ENCODE assay signal across 9 cellular contexts in the genomic region with DNA sequence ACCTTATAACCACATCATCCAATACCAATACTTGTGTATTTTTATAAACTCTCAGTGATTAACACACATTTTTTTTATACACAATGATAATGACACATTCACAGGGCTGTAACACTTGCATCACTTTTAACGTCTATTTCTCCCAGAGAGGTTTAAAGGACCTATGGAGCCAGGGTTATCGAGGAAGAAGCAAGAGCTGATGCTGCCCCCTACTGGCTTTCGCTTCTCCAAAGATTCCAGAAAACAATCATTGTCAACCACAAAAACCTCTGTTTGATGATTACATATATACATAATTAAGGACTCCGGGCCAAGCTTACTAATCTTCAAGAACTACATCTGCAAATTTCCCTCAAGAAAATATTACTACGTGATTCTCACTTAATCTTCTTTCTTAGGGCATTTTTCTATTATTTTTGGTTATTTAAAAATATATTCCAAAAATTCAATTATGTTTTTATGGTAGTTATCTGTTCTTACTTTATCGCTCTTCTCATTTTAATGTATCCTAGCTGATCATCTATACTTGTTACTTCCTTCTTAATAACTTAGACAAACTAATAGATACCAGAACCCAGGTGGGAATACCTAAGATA.
A peak's percentile ranks its signal among the peaks of the same experiment; 100 is the strongest.
DNase-seq lines count a peak whose midpoint lies in the region; ATAC-seq, FAIRE-seq and TF ChIP-seq lines count a peak whose summit lies in the region.
"Had no signal": no experiment of that assay in that cellular context is flagged by ENCODE, and none has a peak within 500 bp of the region (broad histone marks: within the 10 kb centered on the region; RNA-seq: fewer than 3 reads in every experiment).

No MANE protein-coding gene starts in this region.

- no peak overlapping the region for H3K9ac ChIP-seq in PC-3 (ENCODE audit: low read length)
- no peak overlapping the region for H3K9ac ChIP-seq in liver (ENCODE audit: low read depth in 1 of 2, low read length in 2 of 2)

- H3K9me3 ChIP-seq in PC-3 (ENCODE audit: low read length) (no peaks in the 10 kb centered on the region), liver (ENCODE audit: control insufficient read depth in 4 of 4, low read length in 3 of 4) (no peaks in the 10 kb centered on the region)

- H4K20me1 ChIP-seq in PC-3 (ENCODE audit: low read length): no peaks in the 10 kb centered on the region

- DNase-seq in stimulated activated CD4-positive, alpha-beta T cell treated with anti-CD3 and anti-CD28 coated beads, Interleukin-12 subunit alpha, Interleukin-12 subunit beta, amount 100 ng/mL, for 48 hours (ENCODE audit: low read depth in 2 of 3, low spot score in 1 of 3): peak; percentile 14 to 59 (median 26)
- DNase-seq in stimulated activated CD4-positive, alpha-beta T cell treated with anti-CD3 and anti-CD28 coated beads, Interleukin-12 subunit alpha, Interleukin-12 subunit beta, amount 100 ng/mL, for 4 hours: no peak
- DNase-seq in M059J (ENCODE audit: low read depth): peak; percentile 83
- peak; percentile 85 for DNase-seq in PC-3
- peak; percentile 75 for DNase-seq in bronchial epithelial cell (ENCODE audit: low read depth)
- DNase-seq in stromal cell of bone marrow (ENCODE audit: low read depth): peak; percentile 52

- no peaks in the 10 kb centered on the region for H3K4me1 ChIP-seq in PC-3 (ENCODE audit: insufficient read depth, low read length)
- no peaks in the 10 kb centered on the region for H3K4me1 ChIP-seq in liver (ENCODE audit: control insufficient read depth in 4 of 4, insufficient read depth in 4 of 4, low read length in 3 of 4)

- no peaks in the 10 kb centered on the region for H3K27me3 ChIP-seq in PC-3 (ENCODE audit: low read length)
- peaks cover 2% of the 10 kb centered on the region for H3K27me3 ChIP-seq in bronchial epithelial cell (ENCODE audit: control insufficient read depth, insufficient read depth, low read length)
- H3K27me3 ChIP-seq in liver (ENCODE audit: control insufficient read depth in 4 of 4, insufficient read depth in 4 of 4, low read length in 3 of 4): peaks cover 0 to 2% (median 0%) of the 10 kb centered on the region in 4 donors

- intact Hi-C loops in PC-3 (cut with micrococcal nuclease): loop anchor here (1.0 to 5.0 kb wide), 5 partner anchors 158 to 608 kb away; a partner anchor contains a TSS

- CTCF ChIA-PET in PC-3 (lab: Charles Lee): interaction anchor here (0.9 kb wide), 1 partner anchor 221 kb away, joined by 3 read pairs; no protein-coding TSS in a partner anchor

- ATAC-seq in PC-3 (peak; percentile 68), GM18861 (IDR thresholded peaks at IDR 0.05; ENCODE audit: unreplicated experiment) (no peak)
- ATAC-seq: effector memory CD8-positive, alpha-beta T cell had no signal

- no peak overlapping the region for H2AFZ ChIP-seq in PC-3 (ENCODE audit: low read length)

- no peak overlapping the region for H3K4me2 ChIP-seq in PC-3 (ENCODE audit: low read length)

- H3K9me2 ChIP-seq in PC-3 (replicated peaks; ENCODE audit: low read length): no peaks in the 10 kb centered on the region

- BruUV-seq in PC-3 (replicated peaks; lab: Mats Ljungman, UMichigan): no TSS peak

- WGBS in liver: 32% methylated on average over 6 of the region's 6 CpGs

- H3K4me3 ChIP-seq in PC-3 (ENCODE audit: low read length) (no peak overlapping the region), bronchial epithelial cell (ENCODE audit: low read depth, low read length) (no peak overlapping the region), liver (ENCODE audit: low read depth in 1 of 3, low read length in 3 of 3) (no peak overlapping the region)

- TF ChIP-seq RAD21 in liver (IDR thresholded peaks at IDR 0.05): peak; percentile 70 to 74

- H3K27ac ChIP-seq in PC-3 (ENCODE audit: low read length) (no peak overlapping the region), liver (ENCODE audit: low read depth in 1 of 2, low read length in 2 of 2) (no peak overlapping the region)

- no peaks in the 10 kb centered on the region for H3K79me2 ChIP-seq in PC-3 (ENCODE audit: low read length)

- POLR2A ChIA-PET in PC-3 (lab: Charles Lee; ENCODE audit: unreplicated experiment): no interaction called here

- TF ChIP-seq CTCF in PC-3 (conservative IDR thresholded peaks at IDR 0.05; ENCODE audit: low read depth, low read length): peak; percentile 90
- TF ChIP-seq CTCF in bronchial epithelial cell (IDR thresholded peaks at IDR 0.05; ENCODE audit: insufficient read depth, low read length, severe bottlenecking): peak; percentile 74
- peak; percentile 50 for TF ChIP-seq CTCF in liver (IDR thresholded peaks at IDR 0.05; ENCODE audit: low read depth, low read length, missing input control)

- FAIRE-seq in bronchial epithelial cell (lab: Jason Lieb, UNC): no peak

- H3F3A ChIP-seq in PC-3 (ENCODE audit: low read length, unreplicated experiment): no peaks in the 10 kb centered on the region

- H3K36me3 ChIP-seq in PC-3 (ENCODE audit: low read depth, low read length) (no peaks in the 10 kb centered on the region), bronchial epithelial cell (ENCODE audit: control insufficient read depth, insufficient read depth, low read length) (no peaks in the 10 kb centered on the region), liver (ENCODE audit: control insufficient read depth in 4 of 4, insufficient read depth in 3 of 4, low read depth in 1 of 4, low read length in 3 of 4) (no peaks in the 10 kb centered on the region)

TF ChIP-seq in liver, 16 proteins besides CTCF, POLR2A, EP300 and RAD21:
- TF ChIP-seq YY1 (IDR thresholded peaks at IDR 0.05) (no peak), FOXA1 (IDR thresholded peaks at IDR 0.05) (no peak)
